In genomic region chr2:136225950-136226835, GRCh38 we compare ENCODE assay signal across 10 cellular contexts.
A peak's percentile ranks its signal among the peaks of the same experiment; 100 is the strongest.
DNase-seq lines count a peak whose midpoint lies in the region; ATAC-seq and TF ChIP-seq lines count a peak whose summit lies in the region.
"Had no signal": no experiment of that assay in that cellular context is flagged by ENCODE, and none has a peak within 500 bp of the region (broad histone marks: within the 10 kb centered on the region; RNA-seq: fewer than 3 reads in every experiment).

No MANE protein-coding gene starts in this region.

- H3K4me3 Mint-ChIP-seq in activated CD4-positive, alpha-beta T cell treated with anti-CD3 and anti-CD28 coated beads for 36 hours = no peak overlapping the region

- no peak for DNase-seq in activated CD4-positive, alpha-beta T cell treated with anti-CD3 and anti-CD28 coated beads for 36 hours
- no peak for DNase-seq in activated CD4-positive, alpha-beta T cell treated with anti-CD3 and anti-CD28 coated beads for 1 hour
- peak; percentile 40 to 44 for DNase-seq in stimulated activated CD8-positive, alpha-beta memory T cell treated with anti-CD3 and anti-CD28 coated beads, Interleukin-7, amount 100 ng/mL, for 4 hours (ENCODE audit: low read depth in 2 of 2)
- DNase-seq in epidermal melanocyte (ENCODE audit: insufficient read length, low spot score) (no peak), LoVo (ENCODE audit: low spot score) (no peak)

- no peak for TF ChIP-seq CTCF in VCaP (conservative IDR thresholded peaks at IDR 0.05)

- POLR2A ChIA-PET in activated CD4-positive, alpha-beta T cell treated with anti-CD3 and anti-CD28 coated beads for 36 hours (lab: Charles Lee) = interaction anchor here (0.6 to 1.3 kb wide), 2 partner anchors 92 to 171 kb away, joined by 3 to 4 read pairs; no protein-coding TSS in a partner anchor

- intact Hi-C loops in activated CD4-positive, alpha-beta T cell treated with anti-CD3 and anti-CD28 coated beads for 36 hours (cut with DNase I, micrococcal nuclease) = no loop called here

- peaks cover 7% of the 10 kb centered on the region for H3K9me3 Mint-ChIP-seq in activated CD4-positive, alpha-beta T cell treated with anti-CD3 and anti-CD28 coated beads for 36 hours (ENCODE audit: low read depth)

- CTCF ChIA-PET in activated CD4-positive, alpha-beta T cell treated with anti-CD3 and anti-CD28 coated beads for 36 hours (lab: Charles Lee) = interaction anchor here (0.5 to 2.3 kb wide), 5 partner anchors 11 to 983 kb away, joined by 3 to 8 read pairs (median 4); no protein-coding TSS in a partner anchor

- peaks cover 10% of the 10 kb centered on the region for H3K4me1 Mint-ChIP-seq in activated CD4-positive, alpha-beta T cell treated with anti-CD3 and anti-CD28 coated beads for 36 hours

- no peaks in the 10 kb centered on the region for H3K36me3 Mint-ChIP-seq in activated CD4-positive, alpha-beta T cell treated with anti-CD3 and anti-CD28 coated beads for 36 hours (ENCODE audit: low read depth)

- H3K27ac Mint-ChIP-seq in activated CD4-positive, alpha-beta T cell treated with anti-CD3 and anti-CD28 coated beads for 36 hours = no peak overlapping the region

- ATAC-seq in activated CD4-positive, alpha-beta T cell treated with anti-CD3 and anti-CD28 coated beads for 36 hours = peak; percentile 33
- peak; percentile 68 for ATAC-seq in HG03095 (IDR thresholded peaks at IDR 0.05; ENCODE audit: unreplicated experiment)
- no peak for ATAC-seq in activated CD4-positive, CD25-positive, alpha-beta regulatory T cell treated with anti-CD3 and anti-CD28 coated beads, Interleukin-2, amount 50 U/mL, for 24 hours

- H3K27me3 Mint-ChIP-seq in activated CD4-positive, alpha-beta T cell treated with anti-CD3 and anti-CD28 coated beads for 36 hours = no peaks in the 10 kb centered on the region

- peak overlapping the region; percentile 22; the same call in 1 of the 2 replicates for H3K27ac ChIP-seq in VCaP
- H3K27ac ChIP-seq: hepatocyte, skin epidermis had no signal

Comparison
In these comparisons a context has a peak if more than half of its experiments do, and no peak if none do; other contexts are left out.
1. ATAC-seq: peak in activated CD4-positive, alpha-beta T cell treated with anti-CD3 and anti-CD28 coated beads for 36 hours (single experiment) and HG03095 (single experiment); none in activated CD4-positive, CD25-positive, alpha-beta regulatory T cell treated with anti-CD3 and anti-CD28 coated beads, Interleukin-2, amount 50 U/mL, for 24 hours (0 of 2).
2. DNase-seq: peak in stimulated activated CD8-positive, alpha-beta memory T cell treated with anti-CD3 and anti-CD28 coated beads, Interleukin-7, amount 100 ng/mL, for 4 hours (2 of 2); none in activated CD4-positive, alpha-beta T cell treated with anti-CD3 and anti-CD28 coated beads for 36 hours (single experiment), activated CD4-positive, alpha-beta T cell treated with anti-CD3 and anti-CD28 coated beads for 1 hour (single experiment), epidermal melanocyte (single experiment) and LoVo (single experiment).